Comparison of ENCODE assay signal across 1 cellular context in the genomic region with DNA sequence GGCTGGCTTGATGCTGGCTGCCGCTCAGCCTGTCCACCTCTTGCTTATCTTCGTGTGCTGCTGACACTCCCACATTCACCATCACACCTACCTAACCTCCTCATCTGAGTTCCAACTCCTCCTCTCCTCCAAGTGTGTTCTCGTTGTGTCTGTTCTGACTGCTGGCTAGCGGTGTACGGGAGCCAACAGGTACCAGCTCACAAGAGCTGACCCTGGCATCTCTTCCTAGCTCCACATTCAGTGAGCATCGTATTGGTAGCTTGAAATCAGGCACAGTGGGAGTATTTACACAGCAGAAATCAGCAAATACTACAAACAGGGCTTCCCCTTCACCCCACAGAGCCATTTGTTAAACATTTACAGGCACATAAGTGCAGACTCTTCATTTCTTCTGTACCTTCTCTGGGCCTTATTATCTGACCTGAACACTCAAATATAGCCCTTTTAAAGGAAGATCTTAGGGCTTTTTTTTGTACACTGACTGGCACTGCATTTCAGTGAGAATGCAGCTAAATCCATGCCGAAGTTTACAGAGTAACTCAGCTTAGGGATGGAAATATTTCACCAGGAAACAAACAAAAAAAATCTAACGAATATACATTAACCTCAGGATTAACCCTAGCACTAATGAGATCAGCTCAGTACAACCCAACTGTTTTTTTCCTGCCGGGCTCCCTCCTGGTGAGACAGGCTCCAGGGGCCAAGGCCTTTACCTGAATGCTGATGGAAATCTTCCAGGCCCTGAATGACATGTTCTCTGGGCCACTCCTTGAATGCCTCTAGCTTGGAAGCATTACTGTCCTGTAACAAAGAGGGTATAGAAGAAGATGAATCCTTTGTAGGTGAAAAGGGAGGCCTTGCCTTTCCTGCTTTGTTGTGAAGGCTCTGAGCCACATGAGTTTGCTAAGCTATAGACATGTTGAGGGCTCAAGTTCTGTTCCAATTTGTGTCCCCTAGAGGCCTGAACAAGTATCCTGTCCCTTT.
TF ChIP-seq lines count a peak whose summit lies in the region.

No MANE protein-coding gene starts in this region.

TF ChIP-seq in GM23338, 12 proteins besides CTCF, POLR2A, EP300 and RAD21 (continued from another document):
- TF ChIP-seq, protein P1, sequence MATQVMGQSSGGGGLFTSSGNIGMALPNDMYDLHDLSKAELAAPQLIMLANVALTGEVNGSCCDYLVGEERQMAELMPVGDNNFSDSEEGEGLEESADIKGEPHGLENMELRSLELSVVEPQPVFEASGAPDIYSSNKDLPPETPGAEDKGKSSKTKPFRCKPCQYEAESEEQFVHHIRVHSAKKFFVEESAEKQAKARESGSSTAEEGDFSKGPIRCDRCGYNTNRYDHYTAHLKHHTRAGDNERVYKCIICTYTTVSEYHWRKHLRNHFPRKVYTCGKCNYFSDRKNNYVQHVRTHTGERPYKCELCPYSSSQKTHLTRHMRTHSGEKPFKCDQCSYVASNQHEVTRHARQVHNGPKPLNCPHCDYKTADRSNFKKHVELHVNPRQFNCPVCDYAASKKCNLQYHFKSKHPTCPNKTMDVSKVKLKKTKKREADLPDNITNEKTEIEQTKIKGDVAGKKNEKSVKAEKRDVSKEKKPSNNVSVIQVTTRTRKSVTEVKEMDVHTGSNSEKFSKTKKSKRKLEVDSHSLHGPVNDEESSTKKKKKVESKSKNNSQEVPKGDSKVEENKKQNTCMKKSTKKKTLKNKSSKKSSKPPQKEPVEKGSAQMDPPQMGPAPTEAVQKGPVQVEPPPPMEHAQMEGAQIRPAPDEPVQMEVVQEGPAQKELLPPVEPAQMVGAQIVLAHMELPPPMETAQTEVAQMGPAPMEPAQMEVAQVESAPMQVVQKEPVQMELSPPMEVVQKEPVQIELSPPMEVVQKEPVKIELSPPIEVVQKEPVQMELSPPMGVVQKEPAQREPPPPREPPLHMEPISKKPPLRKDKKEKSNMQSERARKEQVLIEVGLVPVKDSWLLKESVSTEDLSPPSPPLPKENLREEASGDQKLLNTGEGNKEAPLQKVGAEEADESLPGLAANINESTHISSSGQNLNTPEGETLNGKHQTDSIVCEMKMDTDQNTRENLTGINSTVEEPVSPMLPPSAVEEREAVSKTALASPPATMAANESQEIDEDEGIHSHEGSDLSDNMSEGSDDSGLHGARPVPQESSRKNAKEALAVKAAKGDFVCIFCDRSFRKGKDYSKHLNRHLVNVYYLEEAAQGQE (IDR thresholded peaks at IDR 0.05; ENCODE audit: unreplicated experiment), result no peak
